Comparison of ENCODE assay signal across 20 cellular contexts in the genomic region with DNA sequence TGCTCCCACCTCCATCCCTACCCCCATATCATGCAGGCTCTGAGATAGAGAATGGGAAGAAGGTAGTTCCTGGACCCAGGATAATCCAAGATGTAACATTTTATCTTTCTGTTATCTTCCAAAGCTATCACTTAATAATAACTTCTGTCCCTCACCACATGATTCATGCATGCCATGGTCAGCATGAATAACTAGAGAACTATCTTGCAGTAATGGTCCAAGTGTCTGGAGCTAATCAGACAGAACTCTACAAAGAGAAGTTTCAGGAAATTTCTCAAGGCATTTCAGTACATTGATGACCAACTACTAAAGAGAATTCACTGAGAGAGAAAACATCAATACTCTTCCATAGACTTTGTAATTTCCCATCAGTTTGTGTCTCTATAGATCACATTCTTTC.
DNase-seq lines count a peak whose midpoint lies in the region; ATAC-seq and TF ChIP-seq lines count a peak whose summit lies in the region.
"Had no signal": no experiment of that assay in that cellular context is flagged by ENCODE, and none has a peak within 500 bp of the region (broad histone marks: within the 10 kb centered on the region; RNA-seq: fewer than 3 reads in every experiment).

No MANE protein-coding gene starts in this region.

- H3K27me3 ChIP-seq in right cardiac atrium (ENCODE audit: control insufficient read depth, insufficient read depth) = no peaks in the 10 kb centered on the region
- H3K27me3 ChIP-seq: neural progenitor cell had no signal

- no peaks in the 10 kb centered on the region for H3K27me3 Mint-ChIP-seq in effector memory CD8-positive, alpha-beta T cell
- H3K27me3 Mint-ChIP-seq: B cell had no signal

- H3K4me3 ChIP-seq in fibroblast of villous mesenchyme (ENCODE audit: low read depth, low read length) = no peak overlapping the region
- H3K4me3 ChIP-seq in skeletal muscle cell (ENCODE audit: low read depth, low read length) = no peak overlapping the region
- H3K4me3 ChIP-seq in right cardiac atrium (ENCODE audit: low read length) = no peak overlapping the region
- H3K4me3 ChIP-seq: neural progenitor cell had no signal

- H3K4me1 ChIP-seq in right cardiac atrium (ENCODE audit: control insufficient read depth, insufficient read depth, low read length) = no peaks in the 10 kb centered on the region
- H3K4me1 ChIP-seq: neural progenitor cell had no signal

- intact Hi-C loops in right cardiac atrium (cut with DNase I) = no loop called here

- H3K4me1 Mint-ChIP-seq in effector memory CD8-positive, alpha-beta T cell (ENCODE audit: low read depth in 2 of 2) = no peaks in the 10 kb centered on the region
- H3K4me1 Mint-ChIP-seq: B cell; neural progenitor cell; stimulated activated effector memory CD8-positive, alpha-beta T cell treated with anti-CD3 and anti-CD28 coated beads, Interleukin-12 subunit alpha, Interleukin-12 subunit beta, amount 100 ng/mL, for 72 hours had no signal

- peaks cover 3% of the 10 kb centered on the region for H3K36me3 Mint-ChIP-seq in effector memory CD8-positive, alpha-beta T cell (ENCODE audit: insufficient read depth)
- H3K36me3 Mint-ChIP-seq: neural progenitor cell; stimulated activated effector memory CD8-positive, alpha-beta T cell treated with anti-CD3 and anti-CD28 coated beads, Interleukin-12 subunit alpha, Interleukin-12 subunit beta, amount 100 ng/mL, for 72 hours had no signal

- no peak for ATAC-seq in GM21381 (IDR thresholded peaks at IDR 0.05; ENCODE audit: unreplicated experiment)
- no peak for ATAC-seq in HG03108 (IDR thresholded peaks at IDR 0.05; ENCODE audit: unreplicated experiment)
- ATAC-seq in right cardiac atrium = no peak
- ATAC-seq in effector memory CD8-positive, alpha-beta T cell (replicated peaks) = no peak
- ATAC-seq: left lobe of liver; Right ventricle myocardium inferior; stimulated activated effector memory CD8-positive, alpha-beta T cell treated with anti-CD3 and anti-CD28 coated beads, Interleukin-12 subunit alpha, Interleukin-12 subunit beta, amount 100 ng/mL, for 72 hours had no signal

- H3K9me3 ChIP-seq in right cardiac atrium (ENCODE audit: control insufficient read depth, low read length) = no peaks in the 10 kb centered on the region

- no peak overlapping the region for H3K27ac ChIP-seq in right cardiac atrium (ENCODE audit: low read length)
- H3K27ac ChIP-seq: neural progenitor cell had no signal

- DNase-seq in GM04504 (ENCODE audit: low read depth) (peak; percentile 25), amniotic epithelial cell (ENCODE audit: low read depth) (peak; percentile 88), fibroblast of villous mesenchyme (ENCODE audit: low read depth) (peak; percentile 11), skeletal muscle cell (ENCODE audit: low read depth) (peak; percentile 64), right cardiac atrium (no peak)
- DNase-seq in effector memory CD8-positive, alpha-beta T cell = no peak
- DNase-seq: aorta, cortex of kidney, Kasumi-1, NCI-H1105 treated with DMSO at 0.1 percent for 48 hours, NCI-H526, retina, T-helper 1 cell had no signal

- peaks cover 11 to 13% of the 10 kb centered on the region in 2 donors for H3K9me3 Mint-ChIP-seq in effector memory CD8-positive, alpha-beta T cell
- H3K9me3 Mint-ChIP-seq: neural progenitor cell had no signal

- H3K27ac Mint-ChIP-seq in effector memory CD8-positive, alpha-beta T cell = no peak overlapping the region
- H3K27ac Mint-ChIP-seq: B cell; neural progenitor cell; stimulated activated effector memory CD8-positive, alpha-beta T cell treated with anti-CD3 and anti-CD28 coated beads, Interleukin-12 subunit alpha, Interleukin-12 subunit beta, amount 100 ng/mL, for 72 hours had no signal

- TF ChIP-seq CTCF in fibroblast of villous mesenchyme (IDR thresholded peaks at IDR 0.05; ENCODE audit: insufficient read depth, low read depth, low read length) = no peak

- H3K4me3 Mint-ChIP-seq in effector memory CD8-positive, alpha-beta T cell = no peak overlapping the region
- H3K4me3 Mint-ChIP-seq: B cell; neural progenitor cell; stimulated activated effector memory CD8-positive, alpha-beta T cell treated with anti-CD3 and anti-CD28 coated beads, Interleukin-12 subunit alpha, Interleukin-12 subunit beta, amount 100 ng/mL, for 72 hours had no signal

Comparison
In these comparisons a context has a peak if more than half of its experiments do, and no peak if none do; other contexts are left out.
1. DNase-seq: peak in GM04504 (single experiment), amniotic epithelial cell (single experiment), fibroblast of villous mesenchyme (single experiment) and skeletal muscle cell (single experiment); none in right cardiac atrium (0 of 3) and effector memory CD8-positive, alpha-beta T cell (0 of 3).